23 cellular contexts compared by ENCODE assay signal in genomic region chr3:53144446-53144845, GRCh38. TPM values are rescaled to one million over a fixed set of nuclear protein-coding genes. Genes with fewer than 3 reads are reported as not detected.
DNase-seq lines count a peak whose midpoint lies in the region; ATAC-seq, FAIRE-seq and TF ChIP-seq lines count a peak whose summit lies in the region.
"Had no signal": no experiment of that assay in that cellular context is flagged by ENCODE, and none has a peak within 500 bp of the region (broad histone marks: within the 10 kb centered on the region; RNA-seq: fewer than 3 reads in every experiment).

No MANE protein-coding gene starts in this region.

- no peaks in the 10 kb centered on the region for H3K9me3 Mint-ChIP-seq in dendritic cell treated with granulocyte-macrophage colony-stimulating factor and Interleukin-4, amounts not matched to agents 40 ng/mL and 50 ng/mL, for 4 days
- no peaks in the 10 kb centered on the region for H3K9me3 Mint-ChIP-seq in activated naive CD8-positive, alpha-beta T cell treated with anti-CD3 and anti-CD28 coated beads, Interleukin-2, amount 50 U/mL, for 24 hours
- H3K9me3 Mint-ChIP-seq: CD4-positive, alpha-beta T cell; GM23338; HFFc6; IgD-negative memory B cell had no signal

- ATAC-seq in PC-3: no peak
- ATAC-seq in pancreas: no peak
- ATAC-seq in activated naive CD8-positive, alpha-beta T cell treated with anti-CD3 and anti-CD28 coated beads, Interleukin-2, amount 50 U/mL, for 24 hours: no peak
- ATAC-seq: GM23338, Panc1 had no signal

- H2AFZ ChIP-seq in PC-3 (ENCODE audit: low read length): no peak overlapping the region
- H2AFZ ChIP-seq: GM23338 had no signal

- no peaks in the 10 kb centered on the region for H3K9me2 ChIP-seq in PC-3 (replicated peaks; ENCODE audit: low read length)

- H3K9me3 ChIP-seq in PC-3 (ENCODE audit: low read length): no peaks in the 10 kb centered on the region
- no peaks in the 10 kb centered on the region for H3K9me3 ChIP-seq in pancreas
- H3K9me3 ChIP-seq: BLaER1, HAP-1 had no signal

- H3F3A ChIP-seq in PC-3 (ENCODE audit: low read length, unreplicated experiment): no peaks in the 10 kb centered on the region

- intact Hi-C loops in PC-3 (cut with micrococcal nuclease) (loop anchor here (2.0 kb wide), 1 partner anchor 16 kb away; the partner anchor contains the start of gene PRKCD), pancreas (cut with DNase I) (no loop called here)
- intact Hi-C loops in dendritic cell treated with granulocyte-macrophage colony-stimulating factor and Interleukin-4, amounts not matched to agents 40 ng/mL and 50 ng/mL, for 4 days (cut with micrococcal nuclease): no loop called here

- CTCF ChIA-PET in PC-3 (lab: Charles Lee): no interaction called here

- H3K27ac Mint-ChIP-seq in dendritic cell treated with granulocyte-macrophage colony-stimulating factor and Interleukin-4, amounts not matched to agents 40 ng/mL and 50 ng/mL, for 4 days: peak overlapping the region; percentile 88
- no peak overlapping the region for H3K27ac Mint-ChIP-seq in activated naive CD8-positive, alpha-beta T cell treated with anti-CD3 and anti-CD28 coated beads, Interleukin-2, amount 50 U/mL, for 24 hours
- H3K27ac Mint-ChIP-seq: CD4-positive, alpha-beta T cell; GM23338; HFFc6 had no signal

- no TSS peak for BruUV-seq in PC-3 (replicated peaks; lab: Mats Ljungman, UMichigan)

- no peaks in the 10 kb centered on the region for H4K20me1 ChIP-seq in PC-3 (ENCODE audit: low read length)
- H4K20me1 ChIP-seq: BLaER1 had no signal

- no peak overlapping the region for H3K4me3 ChIP-seq in PC-3 (ENCODE audit: low read length)
- no peak overlapping the region for H3K4me3 ChIP-seq in pancreas
- H3K4me3 ChIP-seq: BLaER1, GM23338, HAP-1 had no signal

- DNase-seq in PC-3 (no peak), pancreas (peak in 1 of 6 donors; percentile 25), GM19238 (ENCODE audit: insufficient read length, low spot score) (no peak), COR-L47 (lab: John Stamatoyannopoulos, UW) (no peak), NCI-H1694 treated with DMSO at 0.1 percent for 48 hours (lab: John Stamatoyannopoulos, UW) (no peak)
- no peak for DNase-seq in activated naive CD8-positive, alpha-beta T cell treated with anti-CD3 and anti-CD28 coated beads, Interleukin-2, amount 50 U/mL, for 24 hours
- DNase-seq: CD4-positive, alpha-beta T cell; HFFc6; NCI-H1048; NCI-H1417 treated with DMSO at 0.1 percent for 48 hours; NCI-H187 treated with DMSO at 0.1 percent for 48 hours; NCI-H774; SHP77 had no signal

- TF ChIP-seq CTCF in 22Rv1 (IDR thresholded peaks at IDR 0.05) (no peak), PC-3 (conservative IDR thresholded peaks at IDR 0.05; ENCODE audit: low read depth, low read length) (no peak), pancreas (IDR thresholded peaks at IDR 0.05) (no peak)

- no peaks in the 10 kb centered on the region for H3K79me2 ChIP-seq in PC-3 (ENCODE audit: low read length)

- POLR2A ChIA-PET in PC-3 (lab: Charles Lee; ENCODE audit: unreplicated experiment): no interaction called here

- 0 out of 2 replicates have a peak overlapping the region, but pooled peaks have one; percentile 77 for H3K4me2 ChIP-seq in PC-3 (ENCODE audit: low read length)
- H3K4me2 ChIP-seq: BLaER1, GM23338, KMS-11 had no signal

- H3K36me3 ChIP-seq in PC-3 (ENCODE audit: low read depth, low read length) (no peaks in the 10 kb centered on the region), pancreas (no peaks in the 10 kb centered on the region)
- H3K36me3 ChIP-seq: BLaER1, HAP-1 had no signal

- no peak overlapping the region for H3K9ac ChIP-seq in PC-3 (ENCODE audit: low read length)
- H3K9ac ChIP-seq: BLaER1, KMS-11 had no signal

- FAIRE-seq in pancreas (lab: Jason Lieb, UNC): no peak
- FAIRE-seq: G401.6 had no signal

- no peaks in the 10 kb centered on the region for H3K27me3 Mint-ChIP-seq in dendritic cell treated with granulocyte-macrophage colony-stimulating factor and Interleukin-4, amounts not matched to agents 40 ng/mL and 50 ng/mL, for 4 days
- H3K27me3 Mint-ChIP-seq in activated naive CD8-positive, alpha-beta T cell treated with anti-CD3 and anti-CD28 coated beads, Interleukin-2, amount 50 U/mL, for 24 hours: no peaks in the 10 kb centered on the region
- H3K27me3 Mint-ChIP-seq: CD4-positive, alpha-beta T cell; IgD-negative memory B cell had no signal

- no peaks in the 10 kb centered on the region for H3K36me3 Mint-ChIP-seq in dendritic cell treated with granulocyte-macrophage colony-stimulating factor and Interleukin-4, amounts not matched to agents 40 ng/mL and 50 ng/mL, for 4 days (ENCODE audit: low read depth)
- no peaks in the 10 kb centered on the region for H3K36me3 Mint-ChIP-seq in activated naive CD8-positive, alpha-beta T cell treated with anti-CD3 and anti-CD28 coated beads, Interleukin-2, amount 50 U/mL, for 24 hours (ENCODE audit: low read depth)
- H3K36me3 Mint-ChIP-seq: IgD-negative memory B cell had no signal

- no peaks in the 10 kb centered on the region for H3K27me3 ChIP-seq in PC-3 (ENCODE audit: low read length)
- H3K27me3 ChIP-seq in pancreas: no peaks in the 10 kb centered on the region
- H3K27me3 ChIP-seq: BLaER1 had no signal

- WGBS in pancreas, 2 donors: 83 to 86% methylated on average over 4 of the region's 4 CpGs

- peaks cover 50% of the 10 kb centered on the region for H3K4me1 ChIP-seq in PC-3 (ENCODE audit: insufficient read depth, low read length)
- H3K4me1 ChIP-seq in pancreas: peaks cover 15 to 34% (median 30%) of the 10 kb centered on the region in 3 donors
- H3K4me1 ChIP-seq: HAP-1 had no signal

- peaks cover 91% of the 10 kb centered on the region for H3K4me1 Mint-ChIP-seq in dendritic cell treated with granulocyte-macrophage colony-stimulating factor and Interleukin-4, amounts not matched to agents 40 ng/mL and 50 ng/mL, for 4 days (ENCODE audit: low read depth)
- no peaks in the 10 kb centered on the region for H3K4me1 Mint-ChIP-seq in activated naive CD8-positive, alpha-beta T cell treated with anti-CD3 and anti-CD28 coated beads, Interleukin-2, amount 50 U/mL, for 24 hours

- H3K27ac ChIP-seq in 22Rv1 (peak overlapping the region; percentile 94), PC-3 (ENCODE audit: low read length) (0 out of 2 replicates have a peak overlapping the region, but pooled peaks have one; percentile 79), pancreas (peak overlapping the region; percentile 44 to 69 (median 56))
- H3K27ac ChIP-seq: BLaER1, KMS-11, RWPE1 had no signal

- no peak overlapping the region for H3K4me3 Mint-ChIP-seq in dendritic cell treated with granulocyte-macrophage colony-stimulating factor and Interleukin-4, amounts not matched to agents 40 ng/mL and 50 ng/mL, for 4 days
- no peak overlapping the region for H3K4me3 Mint-ChIP-seq in activated naive CD8-positive, alpha-beta T cell treated with anti-CD3 and anti-CD28 coated beads, Interleukin-2, amount 50 U/mL, for 24 hours
- H3K4me3 Mint-ChIP-seq: CD4-positive, alpha-beta T cell; GM23338; HFFc6; IgD-negative memory B cell had no signal

RNA-seq across cellular contexts. Expression of gene RFT1, which starts 14.2 kb away (rescaled TPM):
- total RNA-seq in PC-3 (2014; rRNA removed) (21.1 and 24.6 TPM in 2 replicates), pancreas (10 to 100 TPM; 10.4 to 20.4 (median 17.8) TPM)
- 1 to 10 TPM; 6.9 TPM for polyA plus RNA-seq in pancreas

RNA-seq across cellular contexts. Expression of gene PRKCD, which starts 16.6 kb away (rescaled TPM):
- total RNA-seq in PC-3 (2014; rRNA removed): 7.8 and 18.7 TPM in 2 replicates
- total RNA-seq in pancreas: 10 to 100 TPM; 10.7 to 32.5 (median 14.6) TPM
- polyA plus RNA-seq in pancreas: 10 to 100 TPM; 13.4 to 22.6 TPM
